In the genomic region with DNA sequence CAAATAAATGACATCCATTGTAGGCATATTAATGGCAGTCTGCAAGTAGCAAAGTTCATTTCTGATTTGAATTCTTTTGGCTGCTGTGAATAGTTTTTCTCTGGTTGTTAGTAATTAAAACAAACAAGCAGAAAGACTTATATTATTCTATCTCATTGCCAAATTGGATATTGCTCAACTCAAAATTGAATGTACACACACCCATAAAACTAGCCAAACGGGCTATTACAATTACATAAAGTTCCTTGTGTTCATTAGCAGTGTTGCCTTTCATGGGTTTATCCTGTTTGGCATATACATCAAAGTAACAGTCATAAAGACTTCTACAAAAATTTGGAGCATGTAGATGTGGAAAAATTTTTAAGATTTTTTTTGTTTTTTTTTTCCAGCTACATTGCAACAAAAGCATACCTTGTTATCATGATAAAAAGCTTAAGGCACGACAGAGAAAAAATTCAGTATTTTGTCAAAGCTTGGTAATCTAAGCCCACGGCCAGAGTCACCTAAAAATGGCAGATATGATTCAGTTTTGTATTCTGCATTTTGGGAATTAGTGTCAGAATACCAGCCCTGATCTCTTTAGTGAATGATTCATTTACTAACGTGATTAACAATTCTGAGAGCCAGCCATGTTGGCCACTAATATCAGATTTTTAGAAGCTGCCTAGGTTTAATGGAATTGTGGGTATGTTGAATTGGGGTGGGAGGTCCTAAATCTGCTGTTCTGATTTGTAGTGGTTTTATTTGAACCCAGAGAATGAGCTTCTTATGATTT, we compare ENCODE assay signal across 33 cellular contexts.
A peak's percentile ranks its signal among the peaks of the same experiment; 100 is the strongest.
DNase-seq lines count a peak whose midpoint lies in the region; ATAC-seq and TF ChIP-seq lines count a peak whose summit lies in the region.
"Had no signal": no experiment of that assay in that cellular context is flagged by ENCODE, and none has a peak within 500 bp of the region (broad histone marks: within the 10 kb centered on the region; RNA-seq: fewer than 3 reads in every experiment).

No MANE protein-coding gene starts in this region.

- no peak overlapping the region for H3K4ac ChIP-seq in trophoblast cell (ENCODE audit: low read depth, low read length)

- no peak overlapping the region for H2AK5ac ChIP-seq in trophoblast cell (ENCODE audit: low read length)

- H3F3A ChIP-seq in PC-9 (ENCODE audit: insufficient read depth, low read depth): peaks cover 53% of the 10 kb centered on the region

- TF ChIP-seq CTCF in Calu3 (IDR thresholded peaks at IDR 0.05; ENCODE audit: unreplicated experiment) (no peak), PC-9 (conservative IDR thresholded peaks at IDR 0.05) (no peak), epithelial cell of esophagus (IDR thresholded peaks at IDR 0.05; ENCODE audit: insufficient read depth, low read depth, low read length, missing control alignments) (no peak)

- H3K9ac ChIP-seq in trophoblast cell (ENCODE audit: low read length): no peak overlapping the region

- H3K9me3 ChIP-seq in PC-9 (ENCODE audit: insufficient read depth, low read depth) (no peaks in the 10 kb centered on the region), trophoblast cell (ENCODE audit: insufficient read depth, low read depth, low read length) (no peaks in the 10 kb centered on the region)
- H3K9me3 ChIP-seq: Peyer's patch, upper lobe of left lung had no signal

- no peak overlapping the region for H2BK12ac ChIP-seq in trophoblast cell (ENCODE audit: low read length)

- WGBS in trophoblast cell (ENCODE audit: extremely low coverage, insufficient coverage, insufficient read length): no CpG with 5 or more reads among the region's 4 CpGs

- H3K4me3 ChIP-seq in PC-9 (no peak overlapping the region), epithelial cell of esophagus (ENCODE audit: low read length) (no peak overlapping the region), trophoblast cell (ENCODE audit: low read depth, low read length) (no peak overlapping the region)
- H3K4me3 ChIP-seq: Peyer's patch, upper lobe of left lung had no signal

- peak overlapping the region; percentile 84 for H3K27ac Mint-ChIP-seq in Calu3 (ENCODE audit: unreplicated experiment)
- no peak overlapping the region for H3K27ac Mint-ChIP-seq in activated T-cell treated with anti-CD3 and anti-CD28 coated beads, Interleukin-2, amount 50 U/mL, for 24 hours
- H3K27ac Mint-ChIP-seq: activated naive CD4-positive, alpha-beta T cell treated with anti-CD3 and anti-CD28 coated beads, Interleukin-2, amount 50 U/mL, for 24 hours; activated T-helper 17 cell treated with anti-CD3 and anti-CD28 coated beads, Interleukin-2, amount 50 U/mL, for 72 hours; B cell; CD8-positive, alpha-beta T cell; endodermal cell; naive thymus-derived CD4-positive, alpha-beta T cell; progenitor cell of endocrine pancreas; T-helper 1 cell treated with Interleukin-12 subunit alpha and Interleukin-12 subunit beta and Interleukin-4 antibody, amounts not matched to agents 30 μg/mL and 1 μg/mL, for 36 hours had no signal

- H3K4me3 Mint-ChIP-seq in Calu3 (ENCODE audit: low read depth, unreplicated experiment): no peak overlapping the region
- no peak overlapping the region for H3K4me3 Mint-ChIP-seq in activated T-cell treated with anti-CD3 and anti-CD28 coated beads, Interleukin-2, amount 50 U/mL, for 24 hours
- H3K4me3 Mint-ChIP-seq: activated naive CD4-positive, alpha-beta T cell treated with anti-CD3 and anti-CD28 coated beads, Interleukin-2, amount 50 U/mL, for 24 hours; activated T-helper 17 cell treated with anti-CD3 and anti-CD28 coated beads, Interleukin-2, amount 50 U/mL, for 72 hours; B cell; CD8-positive, alpha-beta T cell; endodermal cell; naive thymus-derived CD4-positive, alpha-beta T cell; T-helper 1 cell treated with Interleukin-12 subunit alpha and Interleukin-12 subunit beta and Interleukin-4 antibody, amounts not matched to agents 30 μg/mL and 1 μg/mL, for 36 hours had no signal

- no peaks in the 10 kb centered on the region for H3K9me2 ChIP-seq in PC-9 (ENCODE audit: insufficient read depth)

- no peak overlapping the region for H4K8ac ChIP-seq in trophoblast cell (ENCODE audit: low read depth, low read length)

- peak overlapping the region; percentile 70 for H3K27ac ChIP-seq in PC-9
- no peak overlapping the region for H3K27ac ChIP-seq in trophoblast cell (ENCODE audit: low read depth, low read length)
- H3K27ac ChIP-seq: upper lobe of left lung had no signal

- no peaks in the 10 kb centered on the region for H3K9me3 Mint-ChIP-seq in Calu3 (ENCODE audit: low read depth, unreplicated experiment)
- no peaks in the 10 kb centered on the region for H3K9me3 Mint-ChIP-seq in activated T-cell treated with anti-CD3 and anti-CD28 coated beads, Interleukin-2, amount 50 U/mL, for 24 hours
- H3K9me3 Mint-ChIP-seq: activated naive CD4-positive, alpha-beta T cell treated with anti-CD3 and anti-CD28 coated beads, Interleukin-2, amount 50 U/mL, for 24 hours; activated T-helper 17 cell treated with anti-CD3 and anti-CD28 coated beads, Interleukin-2, amount 50 U/mL, for 72 hours; CD8-positive, alpha-beta T cell; endodermal cell; T-helper 1 cell treated with Interleukin-12 subunit alpha and Interleukin-12 subunit beta and Interleukin-4 antibody, amounts not matched to agents 30 μg/mL and 1 μg/mL, for 36 hours had no signal

- H3K79me2 ChIP-seq in PC-9 (ENCODE audit: low read depth): no peaks in the 10 kb centered on the region
- H3K79me2 ChIP-seq in trophoblast cell (ENCODE audit: control insufficient read depth, insufficient read depth, low read length, poor library complexity): no peaks in the 10 kb centered on the region

- no peak overlapping the region for H3K14ac ChIP-seq in trophoblast cell (ENCODE audit: low read length)

- H3K4me2 ChIP-seq in PC-9 (peak overlapping the region; percentile 48), trophoblast cell (ENCODE audit: low read length) (no peak overlapping the region)

- H2AFZ ChIP-seq in PC-9 (no peak overlapping the region), trophoblast cell (ENCODE audit: insufficient read depth, low read length, poor library complexity) (no peak overlapping the region)

- peaks cover 66% of the 10 kb centered on the region for H3K4me1 ChIP-seq in PC-9 (replicated peaks; ENCODE audit: insufficient read depth)
- peaks cover 9 to 17% of the 10 kb centered on the region in 2 experiments for H3K4me1 ChIP-seq in trophoblast cell (ENCODE audit: control insufficient read depth in 1 of 2, insufficient read depth in 2 of 2, low read length in 2 of 2)
- H3K4me1 ChIP-seq: upper lobe of left lung had no signal

- H4K20me1 ChIP-seq in PC-9 (ENCODE audit: insufficient read depth): no peaks in the 10 kb centered on the region

- no peak overlapping the region for H4K91ac ChIP-seq in trophoblast cell (ENCODE audit: low read depth, low read length)

- no peak overlapping the region for H4K12ac ChIP-seq in trophoblast cell (ENCODE audit: low read depth, low read length)

- H3K36me3 ChIP-seq in PC-9 (ENCODE audit: low read depth) (no peaks in the 10 kb centered on the region), trophoblast cell (ENCODE audit: control insufficient read depth in 1 of 2, insufficient read depth in 2 of 2, low read length in 2 of 2) (no peaks in the 10 kb centered on the region)
- H3K36me3 ChIP-seq: Peyer's patch, upper lobe of left lung had no signal

- H3K36me3 Mint-ChIP-seq in Calu3 (ENCODE audit: insufficient read depth, unreplicated experiment): peaks cover 23% of the 10 kb centered on the region
- H3K36me3 Mint-ChIP-seq in activated T-cell treated with anti-CD3 and anti-CD28 coated beads, Interleukin-2, amount 50 U/mL, for 24 hours (ENCODE audit: low read depth): no peaks in the 10 kb centered on the region
- H3K36me3 Mint-ChIP-seq: activated naive CD4-positive, alpha-beta T cell treated with anti-CD3 and anti-CD28 coated beads, Interleukin-2, amount 50 U/mL, for 24 hours; CD8-positive, alpha-beta T cell; naive thymus-derived CD4-positive, alpha-beta T cell had no signal

- H3K27me3 ChIP-seq in PC-9 (ENCODE audit: insufficient read depth, low read depth) (no peaks in the 10 kb centered on the region), trophoblast cell (ENCODE audit: insufficient read depth, low read length) (no peaks in the 10 kb centered on the region)
- H3K27me3 ChIP-seq: Peyer's patch, upper lobe of left lung had no signal

- H3K27me3 Mint-ChIP-seq in Calu3 (ENCODE audit: unreplicated experiment): no peaks in the 10 kb centered on the region
- no peaks in the 10 kb centered on the region for H3K27me3 Mint-ChIP-seq in activated T-cell treated with anti-CD3 and anti-CD28 coated beads, Interleukin-2, amount 50 U/mL, for 24 hours
- H3K27me3 Mint-ChIP-seq: activated naive CD4-positive, alpha-beta T cell treated with anti-CD3 and anti-CD28 coated beads, Interleukin-2, amount 50 U/mL, for 24 hours; activated T-helper 17 cell treated with anti-CD3 and anti-CD28 coated beads, Interleukin-2, amount 50 U/mL, for 72 hours; B cell; progenitor cell of endocrine pancreas had no signal

- no peak overlapping the region for H2BK5ac ChIP-seq in trophoblast cell (ENCODE audit: low read depth, low read length, poor library complexity)

- CTCF ChIA-PET in Calu3 (lab: Charles Lee) (no interaction called here), PC-9 (lab: Charles Lee) (no interaction called here)

- DNase-seq in Calu3: no peak
- peak in 1 of 2 experiments; percentile 96 for DNase-seq in PC-9
- peak; percentile 90 for DNase-seq in epithelial cell of esophagus (ENCODE audit: low read depth)
- DNase-seq in trophoblast cell: peak; percentile 65 to 97
- DNase-seq in activated T-cell treated with anti-CD3 and anti-CD28 coated beads, Interleukin-2, amount 50 U/mL, for 24 hours: no peak
- DNase-seq in NCI-H345 treated with DMSO at 0.1 percent for 48 hours (lab: John Stamatoyannopoulos, UW; ENCODE audit: unreplicated experiment): no peak
- DNase-seq: activated CD4-positive, alpha-beta T cell treated with anti-CD3 and anti-CD28 coated beads, Interleukin-2, amount 50 U/mL, for 48 hours; activated CD8-positive, alpha-beta memory T cell treated with anti-CD3 and anti-CD28 coated beads, Interleukin-2, amount 50 U/mL, for 4 hours; anterior cingulate cortex; caudate nucleus; CD8-positive, alpha-beta T cell; endodermal cell; HCEC 1CT; islet precursor cell; Kasumi-1; midbrain; naive thymus-derived CD4-positive, alpha-beta T cell; NCI-H1092; NCI-H1694 treated with DMSO at 0.1 percent for 48 hours; NCI-H2171 treated with DMSO at 0.1 percent for 48 hours; NCI-H524; NK-92 treated with Interleukin-12 subunit alpha and Interleukin-12 subunit beta, amount 100 ng/mL, for 24 hours; Peyer's patch; stimulated activated CD8-positive, alpha-beta memory T cell treated with anti-CD3 and anti-CD28 coated beads, Interleukin-4, amount 100 ng/mL, for 48 hours; upper lobe of left lung had no signal

- POLR2A ChIA-PET in PC-9 (lab: Charles Lee; ENCODE audit: unreplicated experiment): interaction anchor here (0.7 kb wide), 1 partner anchor 8 kb away, joined by 4 read pairs; no protein-coding TSS in a partner anchor

- H2BK120ac ChIP-seq in trophoblast cell (ENCODE audit: insufficient read depth, low read length, poor library complexity): no peak overlapping the region

- no peak overlapping the region for H3K23ac ChIP-seq in trophoblast cell (ENCODE audit: low read length)

- no peaks in the 10 kb centered on the region for H3K79me1 ChIP-seq in trophoblast cell (ENCODE audit: low read length)

- intact Hi-C loops in Calu3 (cut with micrococcal nuclease; ENCODE audit: unreplicated experiment): loop anchor here (2.0 kb wide), 2 partner anchors 60 to 198 kb away; no protein-coding TSS in a partner anchor
- intact Hi-C loops in PC-9 (cut with micrococcal nuclease; ENCODE audit: unreplicated experiment): no loop called here

- ATAC-seq in GM21390 (IDR thresholded peaks at IDR 0.05; ENCODE audit: unreplicated experiment) (no peak), GM21825 (IDR thresholded peaks at IDR 0.05; ENCODE audit: unreplicated experiment) (no peak)
- ATAC-seq: activated CD4-positive, CD25-positive, alpha-beta regulatory T cell treated with anti-CD3 and anti-CD28 coated beads, Interleukin-2, amount 50 U/mL, for 24 hours; CD8-positive, alpha-beta T cell; naive thymus-derived CD4-positive, alpha-beta T cell had no signal

- BruUV-seq in Calu3 (replicated peaks; lab: Mats Ljungman, UMichigan) (no TSS peak), PC-9 (replicated peaks; lab: Mats Ljungman, UMichigan) (no TSS peak)

- H3K4me1 Mint-ChIP-seq in Calu3 (ENCODE audit: low read depth, unreplicated experiment): peaks cover 28% of the 10 kb centered on the region
- H3K4me1 Mint-ChIP-seq in activated T-cell treated with anti-CD3 and anti-CD28 coated beads, Interleukin-2, amount 50 U/mL, for 24 hours (ENCODE audit: low read depth): peaks cover 5% of the 10 kb centered on the region
- H3K4me1 Mint-ChIP-seq: activated T-helper 17 cell treated with anti-CD3 and anti-CD28 coated beads, Interleukin-2, amount 50 U/mL, for 72 hours; B cell had no signal

- H3K18ac ChIP-seq in trophoblast cell (ENCODE audit: low read length): no peak overlapping the region

Comparison
In these comparisons a context has a peak if more than half of its experiments do, and no peak if none do; other contexts are left out.
1. DNase-seq: peak in epithelial cell of esophagus (single experiment) and trophoblast cell (2 of 2); none in Calu3 (single experiment), activated T-cell treated with anti-CD3 and anti-CD28 coated beads, Interleukin-2, amount 50 U/mL, for 24 hours (single experiment) and NCI-H345 treated with DMSO at 0.1 percent for 48 hours (single experiment).